9 cellular contexts compared by ENCODE assay signal in the genomic region with DNA sequence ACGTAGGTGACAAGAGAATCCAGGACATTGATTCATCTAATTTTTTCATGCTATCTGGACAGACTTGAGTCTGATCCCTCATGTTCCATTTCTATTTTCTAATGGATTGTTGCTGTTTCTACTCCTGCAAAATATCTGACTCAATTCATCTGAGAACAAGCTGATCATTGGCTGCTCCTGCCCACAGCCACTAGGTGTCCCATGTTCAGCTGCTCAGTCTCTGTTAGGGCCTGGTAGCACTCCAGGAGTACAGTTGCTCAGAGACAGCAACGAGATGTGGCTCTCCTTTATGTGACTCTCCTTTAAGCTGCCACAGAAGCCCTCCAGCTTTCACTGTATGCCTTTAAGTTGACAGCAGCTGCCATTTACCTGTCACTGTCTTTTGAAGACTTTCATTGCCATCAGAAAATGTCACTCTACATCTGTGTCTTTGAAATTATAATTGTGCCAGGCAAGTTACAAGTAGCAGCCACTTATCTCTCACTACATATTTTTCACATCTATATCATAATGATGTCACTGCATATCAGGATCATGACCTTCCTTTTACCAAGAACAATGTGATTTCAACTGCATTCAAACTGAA.
DNase-seq lines count a peak whose midpoint lies in the region; ATAC-seq, FAIRE-seq and TF ChIP-seq lines count a peak whose summit lies in the region.
"Had no signal": no experiment of that assay in that cellular context is flagged by ENCODE, and none has a peak within 500 bp of the region (broad histone marks: within the 10 kb centered on the region; RNA-seq: fewer than 3 reads in every experiment).

No MANE protein-coding gene starts in this region.

- H3K4me3 ChIP-seq in Caco-2 (ENCODE audit: low read depth, low read length) (no peak overlapping the region), kidney (ENCODE audit: low read length in 2 of 2) (no peak overlapping the region)
- H3K4me3 ChIP-seq: Peyer's patch had no signal

- DNase-seq in Caco-2 = peak in 1 of 2 experiments; percentile 37
- peak; percentile 42 for DNase-seq in HT-29 (ENCODE audit: low spot score)
- DNase-seq in UCSD-AML1 (lab: John Stamatoyannopoulos, UW; ENCODE audit: unreplicated experiment) = peak; percentile 4
- DNase-seq in kidney = no peak
- no peak for DNase-seq in DMS153 treated with DMSO at 0.1 percent for 48 hours (lab: John Stamatoyannopoulos, UW; ENCODE audit: unreplicated experiment)
- no peak for DNase-seq in DMS79 (lab: John Stamatoyannopoulos, UW)
- no peak for DNase-seq in cortex of kidney (lab: John Stamatoyannopoulos, UW)
- DNase-seq: Peyer's patch had no signal

- no peaks in the 10 kb centered on the region for H3K9me3 Mint-ChIP-seq in Caco-2 (ENCODE audit: unreplicated experiment)

- no peak for FAIRE-seq in kidney (lab: Jason Lieb, UNC)

- H3K4me1 Mint-ChIP-seq in Caco-2 (ENCODE audit: low read depth, unreplicated experiment) = no peaks in the 10 kb centered on the region

- H3K9ac ChIP-seq in kidney (ENCODE audit: low read length in 2 of 2) = no peak overlapping the region

- intact Hi-C loops in Caco-2 (cut with micrococcal nuclease; ENCODE audit: unreplicated experiment) (loop anchor here (1.0 kb wide), 1 partner anchor 183 kb away; no protein-coding TSS in a partner anchor), kidney (cut with DNase I) (no loop called here)

- no peaks in the 10 kb centered on the region for H3K27me3 Mint-ChIP-seq in Caco-2 (ENCODE audit: insufficient read depth, unreplicated experiment)

- H3K27ac ChIP-seq in kidney (ENCODE audit: low read depth in 2 of 2, low read length in 2 of 2) = no peak overlapping the region
- H3K27ac ChIP-seq: Peyer's patch had no signal

- H3K36me3 ChIP-seq in Caco-2 (ENCODE audit: control insufficient read depth, insufficient read depth, low read length) = no peaks in the 10 kb centered on the region
- H3K36me3 ChIP-seq in kidney (ENCODE audit: control insufficient read depth in 1 of 2, insufficient read depth in 2 of 2, low read length in 2 of 2) = no peaks in the 10 kb centered on the region
- H3K36me3 ChIP-seq: Peyer's patch had no signal

- no peak overlapping the region for H3K4me3 Mint-ChIP-seq in Caco-2 (ENCODE audit: unreplicated experiment)

- BruUV-seq in Caco-2 (replicated peaks; lab: Mats Ljungman, UMichigan) = no TSS peak

- H3K4me1 ChIP-seq in Caco-2 = no peaks in the 10 kb centered on the region
- H3K4me1 ChIP-seq in kidney (ENCODE audit: control insufficient read depth in 1 of 2, insufficient read depth in 1 of 2, low read depth in 1 of 2, low read length in 2 of 2) = no peaks in the 10 kb centered on the region
- H3K4me1 ChIP-seq: Peyer's patch had no signal

- POLR2A ChIA-PET in Caco-2 (lab: Charles Lee) = no interaction called here

- TF ChIP-seq CTCF in Caco-2 (IDR thresholded peaks at IDR 0.05; ENCODE audit: insufficient read depth in 1 of 2, low read depth in 1 of 2, low read length in 1 of 2, severe bottlenecking in 1 of 2, unreplicated experiment in 1 of 2) (peak; percentile 44 to 73), kidney (IDR thresholded peaks at IDR 0.05; ENCODE audit: borderline replicate concordance, extremely low read depth, insufficient read depth) (peak; percentile 17)

- no peak for TF ChIP-seq POLR2A in GM18505 (IDR thresholded peaks at IDR 0.05; ENCODE audit: borderline replicate concordance, extremely low read depth, insufficient read depth, insufficient read length)

- no peaks in the 10 kb centered on the region for H3K9me3 ChIP-seq in Caco-2
- H3K9me3 ChIP-seq in kidney (ENCODE audit: control insufficient read depth in 1 of 2, low read length in 2 of 2) = no peaks in the 10 kb centered on the region
- H3K9me3 ChIP-seq: Peyer's patch had no signal

- no peaks in the 10 kb centered on the region for H3K27me3 ChIP-seq in Caco-2 (replicated peaks; ENCODE audit: control insufficient read depth, insufficient read depth, low read length)
- H3K27me3 ChIP-seq: Peyer's patch had no signal

- CTCF ChIA-PET in Caco-2 (lab: Charles Lee) = interaction anchor here (1.0 kb wide), 1 partner anchor 187 kb away, joined by 4 read pairs; no protein-coding TSS in a partner anchor

- no peaks in the 10 kb centered on the region for H3K36me3 Mint-ChIP-seq in Caco-2 (ENCODE audit: insufficient read depth, unreplicated experiment)

- no peak for ATAC-seq in GM18505 (IDR thresholded peaks at IDR 0.05; ENCODE audit: unreplicated experiment)

- H3K27ac Mint-ChIP-seq in Caco-2 (ENCODE audit: unreplicated experiment) = no peak overlapping the region

Comparison
In these comparisons a context has a peak if more than half of its experiments do, and no peak if none do; other contexts are left out.
1. DNase-seq: peak in HT-29 (single experiment) and UCSD-AML1 (single experiment); none in kidney (single experiment), DMS153 treated with DMSO at 0.1 percent for 48 hours (single experiment), DMS79 (single experiment) and cortex of kidney (single experiment).